19 cellular contexts compared by ENCODE assay signal in the genomic region with DNA sequence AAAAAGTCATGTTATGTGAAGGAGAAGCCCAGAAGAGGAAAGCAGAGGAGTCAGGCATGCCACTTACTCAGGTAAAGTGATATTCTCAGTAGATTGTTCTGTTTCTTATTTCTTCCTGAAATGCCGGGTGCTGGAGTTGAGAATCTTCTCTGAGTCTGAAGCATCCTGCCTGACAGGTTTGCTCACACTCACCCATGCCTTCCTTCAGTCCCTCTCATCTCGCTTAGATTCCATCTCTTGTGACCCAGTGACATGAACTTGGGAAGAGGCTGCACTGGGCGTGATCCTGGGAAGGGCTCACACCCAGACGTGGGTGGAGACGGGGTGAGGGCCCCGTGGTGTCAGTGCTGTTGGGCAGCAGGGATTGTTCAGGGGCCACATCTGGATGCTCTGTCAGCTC. TPM values are rescaled to one million over a fixed set of nuclear protein-coding genes. Genes with fewer than 3 reads are reported as not detected.
DNase-seq lines count a peak whose midpoint lies in the region; ATAC-seq and TF ChIP-seq lines count a peak whose summit lies in the region.
"Had no signal": no experiment of that assay in that cellular context is flagged by ENCODE, and none has a peak within 500 bp of the region (broad histone marks: within the 10 kb centered on the region; RNA-seq: fewer than 3 reads in every experiment).

No MANE protein-coding gene starts in this region.

- no peak overlapping the region for H2BK20ac ChIP-seq in H9 (ENCODE audit: low read depth, low read length, poor library complexity, severe bottlenecking)

- no CpG with 5 or more reads among the region's 6 CpGs for WGBS in H9 (ENCODE audit: extremely low coverage, insufficient read length, low lambda C conversion rate)

- H3K79me1 ChIP-seq in H9 (ENCODE audit: insufficient read depth, low read depth, low read length, poor library complexity, severe bottlenecking), result peaks cover 14% of the 10 kb centered on the region

- no peak for TF ChIP-seq CTCF in H9 (conservative IDR thresholded peaks at IDR 0.05)
- no peak for TF ChIP-seq CTCF in osteocyte (IDR thresholded peaks at IDR 0.05)
- TF ChIP-seq CTCF in type B pancreatic cell (conservative IDR thresholded peaks at IDR 0.05), result no peak

- H3K36me3 Mint-ChIP-seq in H9 (ENCODE audit: insufficient read depth in 1 of 3, low read depth in 3 of 3) (peaks cover 42 to 53% (median 44%) of the 10 kb centered on the region in 3 experiments), osteocyte (ENCODE audit: unreplicated experiment) (peaks cover 44% of the 10 kb centered on the region), type B pancreatic cell (peaks cover 55% of the 10 kb centered on the region)
- H3K36me3 Mint-ChIP-seq in central memory CD8-positive, alpha-beta T cell (ENCODE audit: insufficient read depth), result peaks cover 12% of the 10 kb centered on the region

- peaks cover 47% of the 10 kb centered on the region; the same call in 1 of the 2 replicates for H3K79me2 ChIP-seq in H9 (ENCODE audit: insufficient read depth, low read length)

- no peak overlapping the region for H3K56ac ChIP-seq in H9 (ENCODE audit: insufficient read length, low read depth, low read length)

- H3K14ac ChIP-seq in H9 (ENCODE audit: insufficient read depth, low read length), result no peak overlapping the region

- H3K9ac ChIP-seq in H9 (ENCODE audit: extremely low read depth, insufficient read length, low read length), result no peak overlapping the region

- no peak overlapping the region for H2AFZ ChIP-seq in H9 (ENCODE audit: low read length)

- no peak overlapping the region for H2BK12ac ChIP-seq in H9 (ENCODE audit: insufficient read length, low read depth, low read length)

- no peaks in the 10 kb centered on the region for H3K27me3 ChIP-seq in H9 (ENCODE audit: insufficient read depth, low read length)
- H3K27me3 ChIP-seq: MG63 had no signal

- no peak overlapping the region for H2BK15ac ChIP-seq in H9 (ENCODE audit: low read depth, low read length)

- H4K8ac ChIP-seq in H9 (replicated peaks; ENCODE audit: insufficient read length, low read depth, low read length), result no peak overlapping the region

- H3K23ac ChIP-seq in H9 (ENCODE audit: insufficient read length, low read depth, low read length), result no peak overlapping the region

- peak overlapping the region in 1 of 2 experiments; percentile 46; a peak in 3 of 5 replicates for H3K4me3 Mint-ChIP-seq in H9
- H3K4me3 Mint-ChIP-seq in central memory CD8-positive, alpha-beta T cell, result peak overlapping the region; percentile 27
- no peak overlapping the region for H3K4me3 Mint-ChIP-seq in osteocyte (ENCODE audit: unreplicated experiment)
- H3K4me3 Mint-ChIP-seq in type B pancreatic cell, result peak overlapping the region; percentile 79

- H3K4me2 ChIP-seq in H9 (ENCODE audit: insufficient read depth, insufficient read length, low read length), result no peak overlapping the region

- no peaks in the 10 kb centered on the region for H4K20me1 ChIP-seq in H9 (ENCODE audit: control insufficient read depth, insufficient read depth, insufficient read length)

- no peaks in the 10 kb centered on the region for H3K27me3 Mint-ChIP-seq in H9 (ENCODE audit: low read depth)
- no peaks in the 10 kb centered on the region for H3K27me3 Mint-ChIP-seq in central memory CD8-positive, alpha-beta T cell
- no peaks in the 10 kb centered on the region for H3K27me3 Mint-ChIP-seq in osteocyte (ENCODE audit: unreplicated experiment)
- H3K27me3 Mint-ChIP-seq in type B pancreatic cell, result no peaks in the 10 kb centered on the region

- H2BK5ac ChIP-seq in H9 (ENCODE audit: insufficient read length, low read length), result no peak overlapping the region

- H3K4me1 Mint-ChIP-seq in H9 (peaks cover 20 to 33% of the 10 kb centered on the region in 2 experiments), osteocyte (ENCODE audit: unreplicated experiment) (peaks cover 5% of the 10 kb centered on the region), type B pancreatic cell (ENCODE audit: unreplicated experiment) (peaks cover 5% of the 10 kb centered on the region)
- H3K4me1 Mint-ChIP-seq in central memory CD8-positive, alpha-beta T cell, result peaks cover 62% of the 10 kb centered on the region

- no peak overlapping the region for H4K5ac ChIP-seq in H9 (ENCODE audit: insufficient read length, low read depth, low read length)

- DNase-seq in H9 (no peak), osteocyte (ENCODE audit: extremely low spot score, unreplicated experiment) (peak; percentile 56), type B pancreatic cell (ENCODE audit: extremely low spot score, unreplicated experiment) (no peak), retina (no peak), HPDE6-E6E7 (ENCODE audit: extremely low spot score) (no peak)
- no peak for DNase-seq in central memory CD8-positive, alpha-beta T cell (ENCODE audit: low spot score in 2 of 2)
- DNase-seq: C1 segment of cervical spinal cord; Caco-2; CD8-positive, alpha-beta T cell; GDM1; KBM-7; MG63; NCI-H2029 treated with DMSO at 0.1 percent for 48 hours; NCI-H446 treated with DMSO at 0.1 percent for 48 hours; NCI-H526 treated with DMSO at 0.1 percent for 48 hours; SHP77 had no signal

- no peak for ATAC-seq in central memory CD8-positive, alpha-beta T cell (replicated peaks; ENCODE audit: extremely low read depth, poor library complexity, severe bottlenecking)
- no peak for ATAC-seq in GM21529 (IDR thresholded peaks at IDR 0.05; ENCODE audit: unreplicated experiment)
- ATAC-seq: CD8-positive, alpha-beta T cell; GM12878 had no signal

- H3K27ac ChIP-seq in H9 (ENCODE audit: insufficient read length, low read depth, low read length), result no peak overlapping the region
- H3K27ac ChIP-seq: RWPE1 had no signal

- H3K4ac ChIP-seq in H9 (ENCODE audit: low read depth, low read length), result no peak overlapping the region

- H3K9me3 ChIP-seq in H9 (ENCODE audit: control insufficient read depth, low read depth, low read length), result no peaks in the 10 kb centered on the region

- H2AK5ac ChIP-seq in H9 (ENCODE audit: insufficient read length, low read length), result no peak overlapping the region

- peak overlapping the region in 2 of 3 experiments; percentile 51 to 55; a peak in 3 of 7 replicates for H3K27ac Mint-ChIP-seq in H9
- H3K27ac Mint-ChIP-seq in central memory CD8-positive, alpha-beta T cell (ENCODE audit: low read depth), result no peak overlapping the region
- no peak overlapping the region for H3K27ac Mint-ChIP-seq in osteocyte (ENCODE audit: unreplicated experiment)
- peak overlapping the region; percentile 90 for H3K27ac Mint-ChIP-seq in type B pancreatic cell
- H3K27ac Mint-ChIP-seq: CD8-positive, alpha-beta T cell had no signal

- H3K23me2 ChIP-seq in H9 (ENCODE audit: insufficient read length, low read depth, low read length, poor library complexity, severe bottlenecking), result no peaks in the 10 kb centered on the region

- no peak overlapping the region for H3K18ac ChIP-seq in H9 (ENCODE audit: insufficient read length, low read depth, low read length)

- H3K9me3 Mint-ChIP-seq in H9 (peaks cover 7 to 22% of the 10 kb centered on the region in 2 experiments), osteocyte (ENCODE audit: unreplicated experiment) (peaks cover 15% of the 10 kb centered on the region), type B pancreatic cell (peaks cover 18% of the 10 kb centered on the region)
- no peaks in the 10 kb centered on the region for H3K9me3 Mint-ChIP-seq in central memory CD8-positive, alpha-beta T cell

- H2BK120ac ChIP-seq in H9 (ENCODE audit: low read depth, low read length, poor library complexity, severe bottlenecking), result no peak overlapping the region

- H3K4me1 ChIP-seq in H9 (ENCODE audit: insufficient read depth, low read length), result no peaks in the 10 kb centered on the region
- H3K4me1 ChIP-seq: Caco-2 had no signal

- H3T11ph ChIP-seq in H9 (ENCODE audit: low read length), result no peak overlapping the region

- H4K91ac ChIP-seq in H9 (ENCODE audit: insufficient read length, low read depth, low read length), result no peak overlapping the region

RNA-seq across cellular contexts. Expression of gene ZNF766, which starts 8.1 kb away (rescaled TPM):
- total RNA-seq in H9 (2021), result 31.4 and 33.6 TPM in 2 replicates
- total RNA-seq in osteocyte, result 20.2 and 20.3 TPM in 2 replicates
- total RNA-seq in type B pancreatic cell (ENCODE audit: low replicate concordance), result 24.1 and 33.2 TPM in 2 replicates

RNA-seq across cellular contexts. Expression of gene ZNF480, which starts 19.5 kb away (rescaled TPM):
- total RNA-seq in H9 (2021), result 39.2 and 42.5 TPM in 2 replicates
- 13.5 TPM in 2 replicates for total RNA-seq in osteocyte
- 16.8 and 26.2 TPM in 2 replicates for total RNA-seq in type B pancreatic cell (ENCODE audit: low replicate concordance)

RNA-seq across cellular contexts. Expression of gene ZNF610, which starts 58.6 kb away (rescaled TPM):
- 5.9 and 6.4 TPM in 2 replicates for total RNA-seq in H9 (2021)
- 3.8 and 6.6 TPM in 2 replicates for total RNA-seq in osteocyte
- total RNA-seq in type B pancreatic cell (ENCODE audit: low replicate concordance), result 15.5 and 18.0 TPM in 2 replicates

Comparison
In these comparisons a context has a peak if more than half of its experiments do, and no peak if none do; other contexts are left out.
1. H3K27ac Mint-ChIP-seq: peak in H9 (2 of 3) and type B pancreatic cell (single experiment); none in central memory CD8-positive, alpha-beta T cell (single experiment) and osteocyte (single experiment).